Comparison of ENCODE assay signal across 13 cellular contexts in the genomic region with DNA sequence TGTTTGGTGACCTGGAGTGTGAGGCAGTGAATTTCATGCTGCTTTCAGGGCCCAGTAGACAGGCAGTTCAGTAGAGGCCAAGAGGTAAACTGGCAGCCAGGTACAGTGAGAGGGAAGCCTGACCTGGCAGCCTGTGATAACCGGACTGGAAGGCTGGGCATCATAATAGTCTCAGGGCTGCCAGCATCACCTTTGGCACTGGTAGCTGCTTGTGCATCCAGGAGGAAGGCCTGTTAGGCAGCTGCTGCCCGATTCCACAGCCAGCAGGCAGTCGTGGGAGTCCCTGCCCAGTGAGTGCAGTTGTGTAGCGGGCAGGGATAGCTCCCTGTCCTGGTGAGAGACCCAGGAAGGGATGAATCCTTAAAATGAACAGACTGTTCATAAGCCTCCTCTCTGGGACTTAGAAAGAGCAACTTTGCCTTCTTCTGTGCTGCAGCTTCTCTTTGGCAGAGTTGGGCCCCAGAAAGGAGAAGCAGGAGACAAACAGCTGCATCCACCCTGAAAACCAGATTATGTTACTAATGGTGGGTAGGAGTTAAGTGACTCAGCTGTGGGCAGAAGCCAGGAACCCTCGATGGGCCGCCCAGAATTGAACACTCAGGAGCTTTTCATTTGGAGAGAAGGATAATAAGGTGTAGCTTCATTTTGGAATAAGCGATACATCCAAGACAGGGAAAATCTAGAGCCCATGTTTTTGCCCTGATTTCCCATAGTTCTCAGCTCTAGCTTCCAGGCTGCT. TPM values are rescaled to one million over a fixed set of nuclear protein-coding genes. Genes with fewer than 3 reads are reported as not detected.
DNase-seq lines count a peak whose midpoint lies in the region; ATAC-seq, FAIRE-seq and TF ChIP-seq lines count a peak whose summit lies in the region.
"Had no signal": no experiment of that assay in that cellular context is flagged by ENCODE, and none has a peak within 500 bp of the region (broad histone marks: within the 10 kb centered on the region; RNA-seq: fewer than 3 reads in every experiment).

No MANE protein-coding gene starts in this region.

- FAIRE-seq in small intestine (lab: Jason Lieb, UNC): no peak
- FAIRE-seq: GM12878 had no signal

- no peaks in the 10 kb centered on the region for H3K9me3 ChIP-seq in small intestine (ENCODE audit: control insufficient read depth, low read depth)
- H3K9me3 ChIP-seq: Caco-2 had no signal

- H3K4me3 Mint-ChIP-seq in activated T-helper 17 cell treated with anti-CD3 and anti-CD28 coated beads, Interleukin-2, amount 50 U/mL, for 72 hours: no peak overlapping the region
- H3K4me3 Mint-ChIP-seq: brain had no signal

- H3K36me3 ChIP-seq in small intestine (ENCODE audit: control insufficient read depth in 2 of 2, insufficient read depth in 2 of 2, low read length in 2 of 2): peaks cover 33 to 45% of the 10 kb centered on the region in 2 donors

- peaks cover 93% of the 10 kb centered on the region for H3K36me3 Mint-ChIP-seq in activated T-helper 17 cell treated with anti-CD3 and anti-CD28 coated beads, Interleukin-2, amount 50 U/mL, for 72 hours (ENCODE audit: low read depth)

- no peaks in the 10 kb centered on the region for H3K9me3 Mint-ChIP-seq in activated T-helper 17 cell treated with anti-CD3 and anti-CD28 coated beads, Interleukin-2, amount 50 U/mL, for 72 hours
- H3K9me3 Mint-ChIP-seq: brain had no signal

- H3K27me3 ChIP-seq in small intestine (ENCODE audit: control insufficient read depth in 2 of 2, insufficient read depth in 2 of 2, low read length in 2 of 2): no peaks in the 10 kb centered on the region

- peaks cover 11% of the 10 kb centered on the region for H3K4me1 Mint-ChIP-seq in activated T-helper 17 cell treated with anti-CD3 and anti-CD28 coated beads, Interleukin-2, amount 50 U/mL, for 72 hours
- H3K4me1 Mint-ChIP-seq: brain had no signal

- ATAC-seq in activated T-helper 17 cell treated with anti-CD3 and anti-CD28 coated beads, Interleukin-2, amount 50 U/mL, for 72 hours (replicated peaks): peak; percentile 26
- ATAC-seq in HG02571 (IDR thresholded peaks at IDR 0.05; ENCODE audit: unreplicated experiment): no peak
- ATAC-seq: GM12878 had no signal

- peak; percentile 27 for DNase-seq in AG20443 (ENCODE audit: low spot score)
- DNase-seq in iris pigment epithelial cell (ENCODE audit: low read depth): peak; percentile 29
- DNase-seq in NCI-H1436 (lab: John Stamatoyannopoulos, UW): no peak
- no peak for DNase-seq in NCI-H345 (lab: John Stamatoyannopoulos, UW)
- DNase-seq in small intestine: no peak
- DNase-seq: foreskin fibroblast, SHP77 had no signal

- no peaks in the 10 kb centered on the region for H3K4me1 ChIP-seq in small intestine (ENCODE audit: control insufficient read depth in 2 of 2, insufficient read depth in 1 of 2, low read depth in 1 of 2, low read length in 1 of 2)
- H3K4me1 ChIP-seq: Caco-2 had no signal

- H3K27ac Mint-ChIP-seq in activated T-helper 17 cell treated with anti-CD3 and anti-CD28 coated beads, Interleukin-2, amount 50 U/mL, for 72 hours: peak overlapping the region; percentile 67

- no peak overlapping the region for H3K27ac ChIP-seq in small intestine (ENCODE audit: low read depth in 1 of 2, low read length in 1 of 2)

- H3K4me3 ChIP-seq in small intestine (ENCODE audit: low read depth in 1 of 2, low read length in 2 of 2): no peak overlapping the region
- H3K4me3 ChIP-seq: GM12878 had no signal

- TF ChIP-seq POLR2A in GM18526 (IDR thresholded peaks at IDR 0.05; ENCODE audit: extremely low read depth, insufficient read length): peak; percentile 11

- no peaks in the 10 kb centered on the region for H3K27me3 Mint-ChIP-seq in activated T-helper 17 cell treated with anti-CD3 and anti-CD28 coated beads, Interleukin-2, amount 50 U/mL, for 72 hours
- H3K27me3 Mint-ChIP-seq: brain had no signal

- WGBS in small intestine, 3 donors: 63 to 75% (median 74%) methylated on average over 7 of the region's 7 CpGs

RNA-seq across cellular contexts. Expression of a gene that starts 8.1 kb away (rescaled TPM):
- total RNA-seq in activated T-helper 17 cell treated with anti-CD3 and anti-CD28 coated beads, Interleukin-2, amount 50 U/mL, for 72 hours: 1 to 10 TPM; 1.3 to 1.4 TPM
- polyA plus RNA-seq in small intestine: 1 to 10 TPM; 1.3 to 3.9 (median 1.4) TPM

RNA-seq across cellular contexts. Expression of a gene that starts 17.3 kb away (rescaled TPM):
- total RNA-seq in activated T-helper 17 cell treated with anti-CD3 and anti-CD28 coated beads, Interleukin-2, amount 50 U/mL, for 72 hours: 10 to 100 TPM; 60.0 to 77.5 TPM
- 100 to 1,000 TPM; 101 to 134 (median 118) TPM for polyA plus RNA-seq in small intestine

RNA-seq across cellular contexts. Expression of a gene that starts 17.6 kb away (rescaled TPM):
- total RNA-seq in activated T-helper 17 cell treated with anti-CD3 and anti-CD28 coated beads, Interleukin-2, amount 50 U/mL, for 72 hours: 10 to 100 TPM; 21.1 to 30.9 TPM
- polyA plus RNA-seq in small intestine: 100 to 1,000 TPM in 1 of 3 donors, 10 to 100 TPM in 2; 88.4 to 137 (median 91.6) TPM

RNA-seq across cellular contexts. Expression of a gene that starts 35.7 kb away (rescaled TPM):
- 100 to 1,000 TPM; 679 to 681 TPM for total RNA-seq in activated T-helper 17 cell treated with anti-CD3 and anti-CD28 coated beads, Interleukin-2, amount 50 U/mL, for 72 hours
- 100 to 1,000 TPM; 251 to 300 (median 288) TPM for polyA plus RNA-seq in small intestine

RNA-seq across cellular contexts. Expression of a gene that starts 39.6 kb away (rescaled TPM):
- total RNA-seq in activated T-helper 17 cell treated with anti-CD3 and anti-CD28 coated beads, Interleukin-2, amount 50 U/mL, for 72 hours: 10 to 100 TPM; 50.9 to 62.0 TPM
- 100 to 1,000 TPM; 112 to 179 (median 131) TPM for polyA plus RNA-seq in small intestine

Comparison
In these comparisons a context has a peak if more than half of its experiments do, and no peak if none do; other contexts are left out.
1. DNase-seq: peak in AG20443 (single experiment) and iris pigment epithelial cell (single experiment); none in NCI-H1436 (single experiment), NCI-H345 (single experiment) and small intestine (single experiment).